In the genomic region with DNA sequence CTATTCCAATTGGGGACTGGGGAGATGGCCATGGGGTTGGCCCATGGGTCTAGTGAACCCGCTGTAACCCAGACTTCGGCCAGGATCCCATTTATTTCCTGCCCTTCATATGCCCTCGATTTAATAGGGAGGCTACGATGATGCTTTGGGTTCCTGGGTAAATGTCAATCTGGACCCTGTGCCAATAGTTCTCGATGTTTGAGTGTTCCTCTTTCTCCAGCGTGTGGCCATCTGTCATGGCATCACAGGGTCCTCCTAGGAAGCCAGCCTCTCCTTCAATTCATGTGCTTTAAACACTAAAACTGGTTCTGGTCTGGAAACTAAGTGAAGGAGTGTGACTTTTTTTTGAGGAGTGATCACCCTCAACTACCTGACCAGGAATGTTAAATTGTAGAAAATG, we compare ENCODE assay signal across 6 cellular contexts.
"Had no signal": no experiment of that assay in that cellular context is flagged by ENCODE, and none has a peak within 500 bp of the region (broad histone marks: within the 10 kb centered on the region; RNA-seq: fewer than 3 reads in every experiment).

No MANE protein-coding gene starts in this region.

- H3K4me3 Mint-ChIP-seq: HFFc6 had no signal

- H3K9me3 Mint-ChIP-seq: HFFc6 had no signal

- H3K27ac Mint-ChIP-seq: HFFc6 had no signal

- DNase-seq: GM23248, GOT3, H7, HFFc6, IMR-90, KG1 had no signal
